In the genomic region with DNA sequence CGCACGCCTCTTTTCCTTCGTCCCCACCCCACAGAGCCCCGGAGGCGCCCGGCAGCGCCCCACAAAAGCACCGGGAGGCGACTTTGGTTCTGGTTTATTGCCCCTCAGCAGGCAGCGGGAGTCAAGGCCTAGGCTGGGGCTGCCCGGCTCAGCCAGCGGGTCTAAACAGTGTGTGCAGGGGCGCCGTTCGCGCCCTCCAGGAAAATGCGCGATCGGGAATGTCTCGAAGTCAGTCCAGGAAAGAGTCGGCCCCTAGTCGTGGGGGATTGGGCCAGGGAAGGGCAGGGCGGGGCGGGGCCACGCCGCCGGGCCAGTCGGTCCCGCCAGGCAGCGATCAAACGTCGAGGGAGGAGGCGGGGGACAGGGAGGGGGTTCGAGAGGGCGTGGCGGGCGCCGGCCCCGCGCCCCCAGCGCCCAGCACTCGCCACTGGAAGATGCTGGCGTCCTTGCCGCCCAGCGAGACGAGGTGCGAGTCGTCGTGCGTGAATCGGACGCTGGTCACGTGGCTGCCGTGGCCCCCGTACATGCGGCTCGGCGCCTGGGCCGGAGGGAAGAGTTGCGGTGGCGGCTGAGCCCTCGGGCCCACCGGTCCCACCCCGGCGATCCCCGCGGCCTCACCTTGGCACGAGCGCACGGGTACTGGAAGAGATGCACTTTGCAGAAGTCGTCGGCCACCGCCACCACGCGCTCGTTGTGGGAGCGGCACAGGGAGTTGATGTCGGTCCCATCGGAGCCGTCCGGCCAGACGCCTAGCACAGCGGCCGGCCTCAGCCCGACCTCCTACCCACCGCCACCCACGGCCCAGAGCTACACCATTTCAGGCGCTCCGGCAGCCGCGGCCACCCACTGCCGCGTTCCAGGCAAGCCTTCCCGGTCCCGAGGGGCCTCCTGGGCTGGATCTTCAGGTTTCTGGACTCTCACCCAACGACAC, we compare ENCODE assay signal across 8 cellular contexts. TPM values are rescaled to one million over a fixed set of nuclear protein-coding genes. Genes with fewer than 3 reads are reported as not detected.
A peak's percentile ranks its signal among the peaks of the same experiment; 100 is the strongest.
DNase-seq lines count a peak whose midpoint lies in the region; FAIRE-seq and TF ChIP-seq lines count a peak whose summit lies in the region.

No MANE protein-coding gene starts in this region.

- H3K56ac ChIP-seq in H1 (replicated peaks; ENCODE audit: insufficient read length, low read depth, low read length) = peak overlapping the region; percentile 78

- H3K4me2 ChIP-seq in DOHH2 (ENCODE audit: low read length) = peak overlapping the region; percentile 84
- peak overlapping the region; percentile 72 to 83 for H3K4me2 ChIP-seq in H1 (ENCODE audit: insufficient read depth in 1 of 2, low read depth in 2 of 2, low read length in 2 of 2)

- no peaks in the 10 kb centered on the region for H3K27me3 ChIP-seq in DOHH2 (ENCODE audit: control insufficient read depth, low read length)
- peaks cover 0 to 13% (median 11%) of the 10 kb centered on the region in 4 experiments; a peak in 6 of 7 replicates for H3K27me3 ChIP-seq in H1 (replicated peaks in 1 of 4; ENCODE audit: control insufficient read depth in 3 of 4, extremely low read depth in 1 of 4, insufficient read depth in 3 of 4, low read length in 3 of 4)

- DNase-seq in Jurkat, Clone E6-1 (ENCODE audit: low read depth, low spot score) = no peak
- no peak for DNase-seq in T-helper 2 cell treated with Interferon-gamma antibody and Interleukin-4, amounts not matched to agents 5 μg/mL and 100 μg/mL, for 36 hours (ENCODE audit: low spot score)
- peak in 1 of 2 experiments; percentile 77 for DNase-seq in H1 (ENCODE audit: low read depth in 1 of 2, low spot score in 2 of 2)
- peak; percentile 65 to 69 for DNase-seq in lung microvascular endothelial cell (ENCODE audit: low read depth in 2 of 2)
- peak; percentile 64 for DNase-seq in superior temporal gyrus (ENCODE audit: extremely low spot score)
- DNase-seq in NCI-H128 (lab: John Stamatoyannopoulos, UW; ENCODE audit: unreplicated experiment) = no peak
- no peak for DNase-seq in activated CD4-positive, CD25-positive, alpha-beta regulatory T cell (lab: John Stamatoyannopoulos, UW)

- H3K9me3 ChIP-seq in DOHH2 (ENCODE audit: control insufficient read depth, insufficient read depth, low read length) (no peaks in the 10 kb centered on the region), H1 (ENCODE audit: insufficient read depth in 2 of 2, low read depth in 1 of 2, low read length in 1 of 2) (no peaks in the 10 kb centered on the region)

- peak overlapping the region; percentile 88 for H2BK15ac ChIP-seq in H1 (ENCODE audit: low read length)

- no peak for TF ChIP-seq POLR2A in H1 (IDR thresholded peaks at IDR 0.05; ENCODE audit: control extremely low read depth in 1 of 2, low read depth in 2 of 2, low read length in 2 of 2)

- peak overlapping the region; percentile 92 for H3K27ac Mint-ChIP-seq in T-helper 2 cell treated with Interferon-gamma antibody and Interleukin-4, amounts not matched to agents 5 μg/mL and 100 μg/mL, for 36 hours

- H3K79me2 ChIP-seq in DOHH2 (ENCODE audit: control insufficient read depth, low read length) = peaks cover 41% of the 10 kb centered on the region
- peaks cover 0 to 28% of the 10 kb centered on the region in 2 experiments; a peak in 2 of 4 replicates for H3K79me2 ChIP-seq in H1 (ENCODE audit: control insufficient read depth in 1 of 2, insufficient read depth in 2 of 2, low read length in 2 of 2)

- H3K36me3 Mint-ChIP-seq in T-helper 2 cell treated with Interferon-gamma antibody and Interleukin-4, amounts not matched to agents 5 μg/mL and 100 μg/mL, for 36 hours (ENCODE audit: low read depth) = peaks cover 64% of the 10 kb centered on the region

- H3K79me1 ChIP-seq in H1 (ENCODE audit: low read depth, low read length) = no peaks in the 10 kb centered on the region; the same call in 1 of the 2 replicates

- H3K4me1 ChIP-seq in DOHH2 (ENCODE audit: control insufficient read depth, low read length) = peaks cover 40% of the 10 kb centered on the region
- H3K4me1 ChIP-seq in H1 (replicated peaks in 1 of 4; ENCODE audit: control insufficient read depth in 3 of 4, insufficient read depth in 4 of 4, low read length in 3 of 4) = peaks cover 9 to 35% (median 17%) of the 10 kb centered on the region in 4 experiments

- H3K36me3 ChIP-seq in DOHH2 (ENCODE audit: control insufficient read depth, low read length) (peaks cover 75% of the 10 kb centered on the region), H1 (ENCODE audit: control insufficient read depth in 2 of 4, insufficient read depth in 4 of 4, low read length in 3 of 4) (peaks cover 11 to 14% (median 12%) of the 10 kb centered on the region in 4 experiments)

- H2BK12ac ChIP-seq in H1 (ENCODE audit: low read depth, low read length) = no peak overlapping the region

- H3K4me3 Mint-ChIP-seq in T-helper 2 cell treated with Interferon-gamma antibody and Interleukin-4, amounts not matched to agents 5 μg/mL and 100 μg/mL, for 36 hours = peak overlapping the region; percentile 91

- H3K27me3 Mint-ChIP-seq in T-helper 2 cell treated with Interferon-gamma antibody and Interleukin-4, amounts not matched to agents 5 μg/mL and 100 μg/mL, for 36 hours (ENCODE audit: low read depth) = no peaks in the 10 kb centered on the region

- no peaks in the 10 kb centered on the region for H3K9me2 ChIP-seq in DOHH2 (replicated peaks; ENCODE audit: control insufficient read depth, low read length)

- H2AK5ac ChIP-seq in H1 (ENCODE audit: low read depth, low read length) = peak overlapping the region; percentile 29; the same call in 1 of the 2 replicates

- peak overlapping the region; percentile 44 for H4K5ac ChIP-seq in H1 (ENCODE audit: insufficient read length, low read depth, low read length)

- H2BK5ac ChIP-seq in H1 (ENCODE audit: low read depth, low read length) = peak overlapping the region; percentile 68; the same call in 1 of the 2 replicates

- H3K23me2 ChIP-seq in H1 (ENCODE audit: low read depth, low read length) = peaks cover 17% of the 10 kb centered on the region; the same call in 1 of the 2 replicates

- peak overlapping the region; percentile 27; the same call in 1 of the 2 replicates for H2AFZ ChIP-seq in H1 (ENCODE audit: low read length)

- no peak overlapping the region for H3K14ac ChIP-seq in H1 (ENCODE audit: insufficient read length)

- peak overlapping the region; percentile 84 for H3K18ac ChIP-seq in H1 (ENCODE audit: extremely low read depth, low read length)

- peak overlapping the region; percentile 55 for H3K27ac ChIP-seq in DOHH2 (ENCODE audit: low read depth, low read length)
- H3K27ac ChIP-seq in H1 (ENCODE audit: low read depth, low read length) = no peak overlapping the region; the same call in 1 of the 2 replicates

- H4K8ac ChIP-seq in H1 (ENCODE audit: extremely low read depth, insufficient read depth, low read length) = peak overlapping the region; percentile 86

- H4K91ac ChIP-seq in H1 (replicated peaks; ENCODE audit: insufficient read length, low read length) = peak overlapping the region; percentile 38

- POLR2A ChIA-PET in H1 (lab: Charles Lee; ENCODE audit: partially characterized antibody) = interaction anchor here (0.6 to 15.8 kb wide), 34 partner anchors 6 to 279 kb away, joined by 3 to 235 read pairs (median 4); a partner anchor contains a TSS

- FAIRE-seq in H1 (lab: Jason Lieb, UNC) = no peak

- TF ChIP-seq EP300 in H1 (IDR thresholded peaks at IDR 0.05; ENCODE audit: borderline replicate concordance in 1 of 2, low read depth in 2 of 2, low read length in 2 of 2) = no peak

- H3K9me3 Mint-ChIP-seq in T-helper 2 cell treated with Interferon-gamma antibody and Interleukin-4, amounts not matched to agents 5 μg/mL and 100 μg/mL, for 36 hours = no peaks in the 10 kb centered on the region

- CTCF ChIA-PET in H1 (lab: Charles Lee; ENCODE audit: partially characterized antibody) = interaction anchor here (0.9 to 10.2 kb wide), 8 partner anchors 9 to 170 kb away, joined by 3 to 97 read pairs (median 6); a partner anchor contains a TSS

- TF ChIP-seq CTCF in DOHH2 (IDR thresholded peaks at IDR 0.05; ENCODE audit: low read depth, low read length, poor library complexity, severe bottlenecking) = no peak
- no peak for TF ChIP-seq CTCF in H1 (IDR thresholded peaks at IDR 0.05; ENCODE audit: control extremely low read depth in 1 of 3, insufficient read depth in 1 of 3, low read depth in 1 of 3, low read length in 3 of 3)

- 0 out of 2 replicates have a peak, but pooled peaks cover 6% of the 10 kb centered on the region for H3F3A ChIP-seq in DOHH2 (ENCODE audit: control insufficient read depth, insufficient read depth)

- H3K9ac ChIP-seq in H1 (replicated peaks in 1 of 4; ENCODE audit: extremely low read depth in 1 of 4, low read depth in 3 of 4, low read length in 3 of 4) = peak overlapping the region in 3 of 4 experiments; percentile 43 to 55 (median 51); a peak in 5 of 7 replicates

- H4K20me1 ChIP-seq in DOHH2 (ENCODE audit: control insufficient read depth, insufficient read depth, low read depth, low read length) (peaks cover 8% of the 10 kb centered on the region; the same call in 1 of the 2 replicates), H1 (replicated peaks in 1 of 2; ENCODE audit: control insufficient read depth in 1 of 2, insufficient read depth in 2 of 2, low read length in 2 of 2) (peaks cover 3 to 6% of the 10 kb centered on the region in 2 experiments)

- H3K4me1 Mint-ChIP-seq in T-helper 2 cell treated with Interferon-gamma antibody and Interleukin-4, amounts not matched to agents 5 μg/mL and 100 μg/mL, for 36 hours (ENCODE audit: low read depth) = peaks cover 34% of the 10 kb centered on the region

- no peak; a peak in 1 of 4 replicates for TF ChIP-seq RAD21 in H1 (IDR thresholded peaks at IDR 0.05 in 1 of 2, conservative IDR thresholded peaks at IDR 0.05 in 1 of 2; ENCODE audit: low read depth in 2 of 2, low read length in 2 of 2)

- no peak overlapping the region for H2BK120ac ChIP-seq in H1 (replicated peaks; ENCODE audit: low read depth, low read length)

- H3K4me3 ChIP-seq in DOHH2 (ENCODE audit: low read length) = peak overlapping the region; percentile 89
- peak overlapping the region; percentile 38 for H3K4me3 ChIP-seq in Jurkat, Clone E6-1 (ENCODE audit: low read length)
- H3K4me3 ChIP-seq in H1 (ENCODE audit: extremely low read depth in 1 of 4, insufficient read depth in 2 of 4, low read depth in 3 of 4, low read length in 4 of 4) = peak overlapping the region; percentile 74 to 86 (median 84)

- no peak overlapping the region for H3K23ac ChIP-seq in H1 (ENCODE audit: insufficient read length)

- WGBS in H1 (ENCODE audit: extremely low coverage in 1 of 2, insufficient coverage in 1 of 2, insufficient read length in 1 of 2, insufficient replicate concordance in 2 of 2, low coverage in 1 of 2, low lambda C conversion rate in 2 of 2, missing lambda C conversion rate in 1 of 2), 2 experiments = 7% methylated on average over 52 of the region's 96 CpGs; no CpG with 5 or more reads in 1 of the 2 experiments

- H3K4ac ChIP-seq in H1 (replicated peaks; ENCODE audit: insufficient read length, low read depth, low read length) = no peak overlapping the region

- no peak overlapping the region for H2BK20ac ChIP-seq in H1 (ENCODE audit: low read length)

RNA-seq across cellular contexts. Expression of a gene that starts 0.7 kb away (rescaled TPM):
- polyA plus RNA-seq in Jurkat, Clone E6-1 (2012; ENCODE audit: insufficient read depth, insufficient read length) = 194 TPM
- total RNA-seq in H1 (2021; fragmentation: NEBNext Ultra II Directional; extraction: Animal tissue kit (Norgen Biotek cat#: 25700)) = 114 and 117 TPM in 2 replicates
- 25.7 and 32.2 TPM in 2 replicates for polyA plus RNA-seq in H1 (2011; rRNA removed)
- polyA plus RNA-seq in H1 (2011; cell fraction: cytosol; rRNA removed) = 35.3 TPM
- polyA plus RNA-seq in H1 (2011; cell fraction: nucleus; rRNA removed) = 66.3 TPM
- 98.7 to 112 TPM (median 111 TPM) in 4 replicates for polyA plus RNA-seq in H1 (2012, experiment 1 of 2)
- 79.2 TPM for polyA plus RNA-seq in H1 (2012, experiment 2 of 2)
- 45.4 TPM for polyA plus RNA-seq in H1 (2013, experiment 1 of 2)
- polyA plus RNA-seq in H1 (2013, experiment 2 of 2) = 44.6 TPM
- polyA minus RNA-seq in H1 (2011; rRNA and poly(A)+ RNA removed) = 69.4 and 71.5 TPM in 2 replicates
- 41.7 TPM for polyA minus RNA-seq in H1 (2011; cell fraction: cytosol; rRNA and poly(A)+ RNA removed)
- 48.7 TPM for polyA minus RNA-seq in H1 (2011; cell fraction: nucleus; rRNA and poly(A)+ RNA removed)
- total RNA-seq in lung microvascular endothelial cell = 147 and 148 TPM in 2 replicates

RNA-seq across cellular contexts. Expression of a gene that starts 10.2 kb away (rescaled TPM):
- polyA plus RNA-seq in Jurkat, Clone E6-1 (2012; ENCODE audit: insufficient read depth, insufficient read length) = 69.3 TPM
- 29.9 and 31.2 TPM in 2 replicates for total RNA-seq in H1 (2021; fragmentation: NEBNext Ultra II Directional; extraction: Animal tissue kit (Norgen Biotek cat#: 25700))
- polyA plus RNA-seq in H1 (2011; rRNA removed) = 19.2 and 30.1 TPM in 2 replicates
- polyA plus RNA-seq in H1 (2011; cell fraction: cytosol; rRNA removed) = 18.9 TPM
- polyA plus RNA-seq in H1 (2011; cell fraction: nucleus; rRNA removed) = 101 TPM
- 22.0 to 32.1 TPM (median 25.2 TPM) in 4 replicates for polyA plus RNA-seq in H1 (2012, experiment 1 of 2)
- 23.4 TPM for polyA plus RNA-seq in H1 (2012, experiment 2 of 2)
- polyA plus RNA-seq in H1 (2013, experiment 1 of 2) = 18.3 TPM
- 15.2 TPM for polyA plus RNA-seq in H1 (2013, experiment 2 of 2)
- 13.6 and 15.8 TPM in 2 replicates for polyA minus RNA-seq in H1 (2011; rRNA and poly(A)+ RNA removed)
- 11.3 TPM for polyA minus RNA-seq in H1 (2011; cell fraction: cytosol; rRNA and poly(A)+ RNA removed)
- polyA minus RNA-seq in H1 (2011; cell fraction: nucleus; rRNA and poly(A)+ RNA removed) = 15.3 TPM
- total RNA-seq in lung microvascular endothelial cell = 19.0 and 25.2 TPM in 2 replicates

RNA-seq across cellular contexts. Expression of a gene that starts 10.7 kb away (rescaled TPM):
- 2.4 TPM for polyA plus RNA-seq in Jurkat, Clone E6-1 (2012; ENCODE audit: insufficient read depth, insufficient read length)
- 0.55 and 2.2 TPM in 2 replicates for total RNA-seq in H1 (2021; fragmentation: NEBNext Ultra II Directional; extraction: Animal tissue kit (Norgen Biotek cat#: 25700))
- 0.86 and 0.91 TPM in 2 replicates for polyA plus RNA-seq in H1 (2011; rRNA removed)
- 1.0 TPM for polyA plus RNA-seq in H1 (2011; cell fraction: cytosol; rRNA removed)
- 1.1 TPM for polyA plus RNA-seq in H1 (2011; cell fraction: nucleus; rRNA removed)
- 1.8 to 2.8 TPM (median 2.1 TPM) in 4 replicates for polyA plus RNA-seq in H1 (2012, experiment 1 of 2)
- 1.3 TPM for polyA plus RNA-seq in H1 (2012, experiment 2 of 2)
- 0.55 TPM for polyA plus RNA-seq in H1 (2013, experiment 1 of 2)
- 0.64 TPM for polyA plus RNA-seq in H1 (2013, experiment 2 of 2)
- polyA minus RNA-seq in H1 (2011; rRNA and poly(A)+ RNA removed) = 1.7 TPM in 1 of 2 replicates, not detected in the other
- not detected for polyA minus RNA-seq in H1 (2011; cell fraction: cytosol; rRNA and poly(A)+ RNA removed)
- not detected for polyA minus RNA-seq in H1 (2011; cell fraction: nucleus; rRNA and poly(A)+ RNA removed)
- total RNA-seq in lung microvascular endothelial cell = 2.4 and 3.3 TPM in 2 replicates

RNA-seq across cellular contexts. Expression of a gene that starts 11.1 kb away (rescaled TPM):
- 33.1 TPM for polyA plus RNA-seq in Jurkat, Clone E6-1 (2012; ENCODE audit: insufficient read depth, insufficient read length)
- 24.6 and 31.5 TPM in 2 replicates for total RNA-seq in H1 (2021; fragmentation: NEBNext Ultra II Directional; extraction: Animal tissue kit (Norgen Biotek cat#: 25700))
- 17.8 and 26.2 TPM in 2 replicates for polyA plus RNA-seq in H1 (2011; rRNA removed)
- polyA plus RNA-seq in H1 (2011; cell fraction: cytosol; rRNA removed) = 24.2 TPM
- polyA plus RNA-seq in H1 (2011; cell fraction: nucleus; rRNA removed) = 41.6 TPM
- polyA plus RNA-seq in H1 (2012, experiment 1 of 2) = 20.8 to 24.7 TPM (median 23.1 TPM) in 4 replicates
- polyA plus RNA-seq in H1 (2012, experiment 2 of 2) = 20.4 TPM
- polyA plus RNA-seq in H1 (2013, experiment 1 of 2) = 15.5 TPM
- polyA plus RNA-seq in H1 (2013, experiment 2 of 2) = 13.2 TPM
- 10.0 and 16.4 TPM in 2 replicates for polyA minus RNA-seq in H1 (2011; rRNA and poly(A)+ RNA removed)
- polyA minus RNA-seq in H1 (2011; cell fraction: cytosol; rRNA and poly(A)+ RNA removed) = 7.1 TPM
- 8.6 TPM for polyA minus RNA-seq in H1 (2011; cell fraction: nucleus; rRNA and poly(A)+ RNA removed)
- total RNA-seq in lung microvascular endothelial cell = 7.6 and 14.5 TPM in 2 replicates

RNA-seq across cellular contexts. Expression of a gene that starts 19.4 kb away (rescaled TPM):
- 58.8 TPM for polyA plus RNA-seq in Jurkat, Clone E6-1 (2012; ENCODE audit: insufficient read depth, insufficient read length)
- 28.0 and 34.5 TPM in 2 replicates for total RNA-seq in H1 (2021; fragmentation: NEBNext Ultra II Directional; extraction: Animal tissue kit (Norgen Biotek cat#: 25700))
- polyA plus RNA-seq in H1 (2011; rRNA removed) = 39.0 and 57.7 TPM in 2 replicates
- 47.9 TPM for polyA plus RNA-seq in H1 (2011; cell fraction: cytosol; rRNA removed)
- 132 TPM for polyA plus RNA-seq in H1 (2011; cell fraction: nucleus; rRNA removed)
- 19.8 to 36.5 TPM (median 35.3 TPM) in 4 replicates for polyA plus RNA-seq in H1 (2012, experiment 1 of 2)
- polyA plus RNA-seq in H1 (2012, experiment 2 of 2) = 22.3 TPM
- polyA plus RNA-seq in H1 (2013, experiment 1 of 2) = 20.2 TPM
- 20.9 TPM for polyA plus RNA-seq in H1 (2013, experiment 2 of 2)
- 6.2 and 8.5 TPM in 2 replicates for polyA minus RNA-seq in H1 (2011; rRNA and poly(A)+ RNA removed)
- polyA minus RNA-seq in H1 (2011; cell fraction: cytosol; rRNA and poly(A)+ RNA removed) = 13.8 TPM
- polyA minus RNA-seq in H1 (2011; cell fraction: nucleus; rRNA and poly(A)+ RNA removed) = 11.2 TPM
- 12.0 and 15.1 TPM in 2 replicates for total RNA-seq in lung microvascular endothelial cell

Comparison
In these comparisons a context has a peak if more than half of its experiments do, and no peak if none do; other contexts are left out.
1. H3K4me3 ChIP-seq: peak in every context shown above with its lines; median percentile 89 in DOHH2; 84 in H1; 38 in Jurkat, Clone E6-1.
2. DNase-seq: peak in lung microvascular endothelial cell (2 of 2) and superior temporal gyrus (single experiment); none in Jurkat, Clone E6-1 (single experiment), T-helper 2 cell treated with Interferon-gamma antibody and Interleukin-4, amounts not matched to agents 5 μg/mL and 100 μg/mL, for 36 hours (single experiment), NCI-H128 (single experiment) and activated CD4-positive, CD25-positive, alpha-beta regulatory T cell (0 of 4).